Comparison of ENCODE assay signal across 14 cellular contexts in genomic region chr6:31353508-31353907, GRCh38.
DNase-seq lines count a peak whose midpoint lies in the region; ATAC-seq and TF ChIP-seq lines count a peak whose summit lies in the region.
"Had no signal": no experiment of that assay in that cellular context is flagged by ENCODE, and none has a peak within 500 bp of the region (broad histone marks: within the 10 kb centered on the region; RNA-seq: fewer than 3 reads in every experiment).

No MANE protein-coding gene starts in this region.

- H3K9ac ChIP-seq in Loucy (ENCODE audit: low read depth, low read length, poor library complexity, severe bottlenecking) = no peak overlapping the region

- peak overlapping the region; percentile 87 for H3K4me3 ChIP-seq in Loucy (ENCODE audit: low read length, poor library complexity, severe bottlenecking)
- no peak overlapping the region for H3K4me3 ChIP-seq in WERI-Rb-1 (ENCODE audit: low read depth, low read length)
- H3K4me3 ChIP-seq: gastroesophageal sphincter, HAP-1 had no signal

- H3K4me1 ChIP-seq in Loucy (ENCODE audit: insufficient read depth, low read length, poor library complexity, severe bottlenecking) = peaks cover 35% of the 10 kb centered on the region
- H3K4me1 ChIP-seq: HAP-1 had no signal

- H3K9me2 ChIP-seq in Loucy (replicated peaks; ENCODE audit: low read depth, low read length) = no peaks in the 10 kb centered on the region

- peak overlapping the region; percentile 97 for H3K4me3 Mint-ChIP-seq in activated naive CD4-positive, alpha-beta T cell treated with anti-CD3 and anti-CD28 coated beads, Interleukin-2, amount 50 U/mL, for 24 hours
- peak overlapping the region; percentile 99 for H3K4me3 Mint-ChIP-seq in central memory CD8-positive, alpha-beta T cell
- peak overlapping the region; percentile 93 for H3K4me3 Mint-ChIP-seq in stimulated activated memory B cell treated with anti-CD40 and anti-IgM and Interleukin-4, amounts not matched to agents 10 μg/mL and 1 μg/mL and 100 μg/mL, for 72 hours

- H3K36me3 Mint-ChIP-seq in activated naive CD4-positive, alpha-beta T cell treated with anti-CD3 and anti-CD28 coated beads, Interleukin-2, amount 50 U/mL, for 24 hours = peaks cover 24% of the 10 kb centered on the region
- H3K36me3 Mint-ChIP-seq in central memory CD8-positive, alpha-beta T cell (ENCODE audit: insufficient read depth) = peaks cover 87% of the 10 kb centered on the region
- peaks cover 51% of the 10 kb centered on the region for H3K36me3 Mint-ChIP-seq in stimulated activated memory B cell treated with anti-CD40 and anti-IgM and Interleukin-4, amounts not matched to agents 10 μg/mL and 1 μg/mL and 100 μg/mL, for 72 hours

- no peaks in the 10 kb centered on the region for H3K27me3 Mint-ChIP-seq in activated naive CD4-positive, alpha-beta T cell treated with anti-CD3 and anti-CD28 coated beads, Interleukin-2, amount 50 U/mL, for 24 hours
- no peaks in the 10 kb centered on the region for H3K27me3 Mint-ChIP-seq in central memory CD8-positive, alpha-beta T cell
- H3K27me3 Mint-ChIP-seq in stimulated activated memory B cell treated with anti-CD40 and anti-IgM and Interleukin-4, amounts not matched to agents 10 μg/mL and 1 μg/mL and 100 μg/mL, for 72 hours = no peaks in the 10 kb centered on the region

- H3F3A ChIP-seq in Loucy (ENCODE audit: low read depth) = peaks cover 3% of the 10 kb centered on the region; the same call in 1 of the 2 replicates

- ATAC-seq in central memory CD8-positive, alpha-beta T cell (replicated peaks; ENCODE audit: extremely low read depth, poor library complexity, severe bottlenecking) = no peak
- no peak for ATAC-seq in stimulated activated memory B cell treated with anti-CD40 and anti-IgM and Interleukin-4, amounts not matched to agents 10 μg/mL and 1 μg/mL and 100 μg/mL, for 72 hours
- no peak for ATAC-seq in GM21786 (IDR thresholded peaks at IDR 0.05; ENCODE audit: unreplicated experiment)
- ATAC-seq in HG02571 (IDR thresholded peaks at IDR 0.05; ENCODE audit: unreplicated experiment) = no peak
- ATAC-seq: gastroesophageal sphincter had no signal

- DNase-seq in activated naive CD4-positive, alpha-beta T cell treated with Interleukin-2 at 50 U/mL for 16 hours = no peak
- peak in 1 of 2 donors; percentile 16 for DNase-seq in central memory CD8-positive, alpha-beta T cell (ENCODE audit: low spot score in 2 of 2)
- DNase-seq in WERI-Rb-1 = no peak
- DNase-seq: amygdala, NCI-H1105 treated with DMSO at 0.1 percent for 48 hours, Right ventricle myocardium superior, T1000 had no signal

- H3K27ac Mint-ChIP-seq in activated naive CD4-positive, alpha-beta T cell treated with anti-CD3 and anti-CD28 coated beads, Interleukin-2, amount 50 U/mL, for 24 hours = peak overlapping the region; percentile 87
- peak overlapping the region; percentile 100 for H3K27ac Mint-ChIP-seq in central memory CD8-positive, alpha-beta T cell (ENCODE audit: low read depth)
- peak overlapping the region; percentile 100 for H3K27ac Mint-ChIP-seq in stimulated activated memory B cell treated with anti-CD40 and anti-IgM and Interleukin-4, amounts not matched to agents 10 μg/mL and 1 μg/mL and 100 μg/mL, for 72 hours

- peaks cover 33% of the 10 kb centered on the region for H4K20me1 ChIP-seq in Loucy (ENCODE audit: insufficient read depth, low read length, poor library complexity, severe bottlenecking)

- peaks cover 69% of the 10 kb centered on the region for H3K4me1 Mint-ChIP-seq in activated naive CD4-positive, alpha-beta T cell treated with anti-CD3 and anti-CD28 coated beads, Interleukin-2, amount 50 U/mL, for 24 hours
- H3K4me1 Mint-ChIP-seq in central memory CD8-positive, alpha-beta T cell = peaks cover 77% of the 10 kb centered on the region
- H3K4me1 Mint-ChIP-seq in stimulated activated memory B cell treated with anti-CD40 and anti-IgM and Interleukin-4, amounts not matched to agents 10 μg/mL and 1 μg/mL and 100 μg/mL, for 72 hours = peaks cover 75% of the 10 kb centered on the region

- no peak for TF ChIP-seq CTCF in Loucy (conservative IDR thresholded peaks at IDR 0.05; ENCODE audit: low read length)
- TF ChIP-seq CTCF in WERI-Rb-1 (IDR thresholded peaks at IDR 0.05; ENCODE audit: low read depth, low read length) = no peak

- peak overlapping the region; percentile 93 for H3K4me2 ChIP-seq in Loucy (ENCODE audit: low read depth, low read length, poor library complexity, severe bottlenecking)

- H3K27me3 ChIP-seq in Loucy (ENCODE audit: insufficient read depth, low read length, poor library complexity, severe bottlenecking) (peaks cover 6% of the 10 kb centered on the region), WERI-Rb-1 (ENCODE audit: insufficient read depth, low read depth, severe bottlenecking) (peaks cover 27% of the 10 kb centered on the region)
- H3K27me3 ChIP-seq: gastroesophageal sphincter had no signal

- H3K79me2 ChIP-seq in Loucy (ENCODE audit: insufficient read depth, low read length) = peaks cover 46% of the 10 kb centered on the region

- no peaks in the 10 kb centered on the region for H3K9me3 Mint-ChIP-seq in activated naive CD4-positive, alpha-beta T cell treated with anti-CD3 and anti-CD28 coated beads, Interleukin-2, amount 50 U/mL, for 24 hours
- H3K9me3 Mint-ChIP-seq in central memory CD8-positive, alpha-beta T cell = no peaks in the 10 kb centered on the region
- no peaks in the 10 kb centered on the region for H3K9me3 Mint-ChIP-seq in stimulated activated memory B cell treated with anti-CD40 and anti-IgM and Interleukin-4, amounts not matched to agents 10 μg/mL and 1 μg/mL and 100 μg/mL, for 72 hours

- H3K9me3 ChIP-seq in Loucy (ENCODE audit: insufficient read depth, low read depth, low read length) (no peaks in the 10 kb centered on the region), WERI-Rb-1 (ENCODE audit: severe bottlenecking) (no peaks in the 10 kb centered on the region)
- H3K9me3 ChIP-seq: gastroesophageal sphincter, HAP-1 had no signal

- H2AFZ ChIP-seq in Loucy (ENCODE audit: low read length) = no peak overlapping the region

- no peak overlapping the region for H3K27ac ChIP-seq in WERI-Rb-1
- H3K27ac ChIP-seq: gastroesophageal sphincter had no signal

- H3K36me3 ChIP-seq in Loucy (ENCODE audit: insufficient read depth, low read length) = peaks cover 22% of the 10 kb centered on the region; the same call in 1 of the 2 replicates
- H3K36me3 ChIP-seq in WERI-Rb-1 = no peaks in the 10 kb centered on the region
